7 cellular contexts compared by ENCODE assay signal in genomic region chr7:119623427-119623826, GRCh38.
"Had no signal": no experiment of that assay in that cellular context is flagged by ENCODE, and none has a peak within 500 bp of the region (broad histone marks: within the 10 kb centered on the region; RNA-seq: fewer than 3 reads in every experiment).

No MANE protein-coding gene starts in this region.

- FAIRE-seq: G401.6, GM12891, GM12892, GM18507, GM19239 had no signal

- DNase-seq: GDM1, GF-D8 had no signal
